10 cellular contexts compared by ENCODE assay signal in genomic region chr5:59598547-59598874, GRCh38.
A peak's percentile ranks its signal among the peaks of the same experiment; 100 is the strongest.
DNase-seq lines count a peak whose midpoint lies in the region; ATAC-seq and TF ChIP-seq lines count a peak whose summit lies in the region.
"Had no signal": no experiment of that assay in that cellular context is flagged by ENCODE, and none has a peak within 500 bp of the region (broad histone marks: within the 10 kb centered on the region; RNA-seq: fewer than 3 reads in every experiment).

No MANE protein-coding gene starts in this region.

- H3K4me1 Mint-ChIP-seq in stimulated activated naive CD8-positive, alpha-beta T cell treated with anti-CD3 and anti-CD28 coated beads, Interleukin-15, amount 100 ng/mL, for 72 hours: peaks cover 5% of the 10 kb centered on the region
- H3K4me1 Mint-ChIP-seq: CD8-positive, alpha-beta memory T cell had no signal

- no peak for TF ChIP-seq CTCF in uterus (IDR thresholded peaks at IDR 0.05)

- H3K27me3 ChIP-seq in uterus: no peaks in the 10 kb centered on the region

- intact Hi-C loops in uterus (cut with DNase I; ENCODE audit: low total_unique reads): no loop called here

- H3K27me3 Mint-ChIP-seq in stimulated activated naive CD8-positive, alpha-beta T cell treated with anti-CD3 and anti-CD28 coated beads, Interleukin-15, amount 100 ng/mL, for 72 hours: peaks cover 7% of the 10 kb centered on the region
- H3K27me3 Mint-ChIP-seq: CD8-positive, alpha-beta memory T cell had no signal

- no peaks in the 10 kb centered on the region for H3K4me1 ChIP-seq in uterus

- peak; percentile 56 for DNase-seq in A172 (ENCODE audit: low spot score)
- DNase-seq in OCI-M1 (lab: John Stamatoyannopoulos, UW): peak; percentile 79
- peak; percentile 49 for DNase-seq in kidney tubule cell (ENCODE audit: low spot score)
- no peak for DNase-seq in stimulated activated CD4-positive, alpha-beta T cell treated with anti-CD3 and anti-CD28 coated beads, Interleukin-2, amount 100 ng/mL, for 24 hours
- DNase-seq in stimulated activated CD4-positive, alpha-beta T cell treated with anti-CD3 and anti-CD28 coated beads, Interleukin-12 subunit alpha, Interleukin-12 subunit beta, amount 100 ng/mL, for 4 hours: no peak
- DNase-seq in stimulated activated naive CD8-positive, alpha-beta T cell treated with anti-CD3 and anti-CD28 coated beads, Interleukin-15, amount 100 ng/mL, for 72 hours: no peak
- DNase-seq in uterus: no peak
- DNase-seq: CD8-positive, alpha-beta memory T cell; NCI-H1092 had no signal

- no peaks in the 10 kb centered on the region for H3K9me3 ChIP-seq in uterus

- peak; percentile 51 for ATAC-seq in GM21367 (IDR thresholded peaks at IDR 0.05; ENCODE audit: unreplicated experiment)
- ATAC-seq in stimulated activated naive CD8-positive, alpha-beta T cell treated with anti-CD3 and anti-CD28 coated beads, Interleukin-15, amount 100 ng/mL, for 72 hours: no peak

- no peak overlapping the region for H3K27ac ChIP-seq in uterus

- H3K27ac Mint-ChIP-seq in stimulated activated naive CD8-positive, alpha-beta T cell treated with anti-CD3 and anti-CD28 coated beads, Interleukin-15, amount 100 ng/mL, for 72 hours: no peak overlapping the region

- TF ChIP-seq POLR2A in uterus (IDR thresholded peaks at IDR 0.05): no peak

- H3K9me3 Mint-ChIP-seq in stimulated activated naive CD8-positive, alpha-beta T cell treated with anti-CD3 and anti-CD28 coated beads, Interleukin-15, amount 100 ng/mL, for 72 hours: no peaks in the 10 kb centered on the region

- H3K4me3 Mint-ChIP-seq in stimulated activated naive CD8-positive, alpha-beta T cell treated with anti-CD3 and anti-CD28 coated beads, Interleukin-15, amount 100 ng/mL, for 72 hours: no peak overlapping the region
- H3K4me3 Mint-ChIP-seq: CD8-positive, alpha-beta memory T cell had no signal

- no peaks in the 10 kb centered on the region for H3K36me3 ChIP-seq in uterus

- no peak overlapping the region for H3K4me3 ChIP-seq in uterus

Comparison
In these comparisons a context has a peak if more than half of its experiments do, and no peak if none do; other contexts are left out.
1. DNase-seq: peak in A172 (single experiment), OCI-M1 (single experiment) and kidney tubule cell (single experiment); none in stimulated activated CD4-positive, alpha-beta T cell treated with anti-CD3 and anti-CD28 coated beads, Interleukin-2, amount 100 ng/mL, for 24 hours (0 of 2), stimulated activated CD4-positive, alpha-beta T cell treated with anti-CD3 and anti-CD28 coated beads, Interleukin-12 subunit alpha, Interleukin-12 subunit beta, amount 100 ng/mL, for 4 hours (single experiment), stimulated activated naive CD8-positive, alpha-beta T cell treated with anti-CD3 and anti-CD28 coated beads, Interleukin-15, amount 100 ng/mL, for 72 hours (0 of 2) and uterus (0 of 2).